ENCODE assay signal across 1 cellular context in genomic region chr10:97454330-97455036, GRCh38.
TF ChIP-seq lines count a peak whose summit lies in the region.

No MANE protein-coding gene starts in this region.

TF ChIP-seq in GM12878, 131 proteins besides CTCF, POLR2A, EP300 and RAD21:
- TF ChIP-seq KAT2A (conservative IDR thresholded peaks at IDR 0.05; ENCODE audit: control insufficient read depth, low read depth, low read length) = no peak
- TF ChIP-seq RFX5 (IDR thresholded peaks at IDR 0.05; ENCODE audit: low read depth, low read length) = no peak
- TF ChIP-seq HCFC1 (IDR thresholded peaks at IDR 0.05; ENCODE audit: low read length) = no peak
- TF ChIP-seq YY1 (IDR thresholded peaks at IDR 0.05; ENCODE audit: low read depth, low read length) = no peak
- TF ChIP-seq EGR1 (IDR thresholded peaks at IDR 0.05; ENCODE audit: borderline replicate concordance in 1 of 2, low read depth in 2 of 2, low read length in 2 of 2) = no peak
- no peak for TF ChIP-seq RELB (IDR thresholded peaks at IDR 0.05; ENCODE audit: low read depth)
- no peak for TF ChIP-seq MTA2 (IDR thresholded peaks at IDR 0.05; ENCODE audit: low read depth)
- no peak for TF ChIP-seq BRCA1 (IDR thresholded peaks at IDR 0.05; ENCODE audit: low read depth, low read length)
- TF ChIP-seq SPI1 (IDR thresholded peaks at IDR 0.05; ENCODE audit: borderline replicate concordance, insufficient read depth, low read depth, low read length) = no peak
- TF ChIP-seq IRF4 (IDR thresholded peaks at IDR 0.05; ENCODE audit: low read depth, low read length) = no peak
- 0 out of 2 replicates have a peak, but pooled peaks have one; percentile 33 for TF ChIP-seq MTA3 (IDR thresholded peaks at IDR 0.05; ENCODE audit: borderline replicate concordance, low read length)
- TF ChIP-seq POLR2AphosphoS2 (IDR thresholded peaks at IDR 0.05; ENCODE audit: low read depth, low read length) = 0 out of 2 replicates have a peak, but pooled peaks have one; percentile 0
